ENCODE assay signal across 9 cellular contexts in the genomic region with DNA sequence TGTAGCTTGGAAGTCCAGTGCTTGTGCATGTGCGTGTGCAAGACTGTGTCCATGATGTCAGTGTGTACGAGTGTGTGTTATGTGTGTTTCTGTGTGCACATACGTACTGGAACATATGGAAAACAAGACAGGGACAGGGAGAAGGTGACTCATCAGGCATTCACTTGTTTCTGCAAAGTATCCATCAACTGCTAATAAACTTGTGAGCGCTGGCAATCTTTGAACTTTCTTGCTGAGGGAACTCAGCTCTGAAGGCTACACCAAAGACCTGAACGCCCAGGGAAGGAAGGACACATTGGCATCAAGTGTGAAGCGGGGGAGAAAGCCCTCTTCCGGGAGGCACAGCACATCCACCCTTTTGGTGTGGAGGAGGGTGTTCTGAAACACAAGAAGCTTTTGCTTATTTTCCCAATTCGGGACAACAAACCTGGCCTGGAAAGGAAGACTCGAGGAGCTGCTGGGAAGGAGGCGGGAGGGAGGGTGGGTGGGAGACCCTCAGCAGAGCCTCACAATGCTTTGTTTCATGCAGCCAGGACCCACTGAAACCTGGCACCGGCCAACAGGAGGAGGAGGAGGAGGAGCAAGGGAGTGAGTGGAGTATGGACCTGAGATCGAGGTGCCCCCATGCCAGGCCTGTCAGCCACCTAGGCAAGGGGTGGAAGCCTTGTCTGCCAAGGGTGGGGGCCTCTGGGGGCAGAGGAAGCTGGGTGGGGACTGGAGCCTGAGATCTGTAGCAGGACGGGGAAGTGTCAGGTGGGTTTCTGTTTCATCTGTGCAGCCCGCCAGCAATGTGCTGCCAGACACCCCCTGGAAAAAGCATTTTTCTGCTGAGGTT. TPM values are rescaled to one million over a fixed set of nuclear protein-coding genes. Genes with fewer than 3 reads are reported as not detected.
A peak's percentile ranks its signal among the peaks of the same experiment; 100 is the strongest.
DNase-seq lines count a peak whose midpoint lies in the region; ATAC-seq, FAIRE-seq and TF ChIP-seq lines count a peak whose summit lies in the region.
"Had no signal": no experiment of that assay in that cellular context is flagged by ENCODE, and none has a peak within 500 bp of the region (broad histone marks: within the 10 kb centered on the region; RNA-seq: fewer than 3 reads in every experiment).

No MANE protein-coding gene starts in this region.

- H3K27ac Mint-ChIP-seq in endodermal cell: peak overlapping the region; percentile 86

- no peaks in the 10 kb centered on the region for H3K9me2 ChIP-seq in PC-3 (replicated peaks; ENCODE audit: low read length)

- FAIRE-seq in GM12891 (lab: Jason Lieb, UNC): peak; percentile 64
- no peak for FAIRE-seq in HTR-8/SVneo (lab: Jason Lieb, UNC)

- BruUV-seq in PC-3 (replicated peaks; lab: Mats Ljungman, UMichigan): no TSS peak

- POLR2A ChIA-PET in PC-3 (lab: Charles Lee; ENCODE audit: unreplicated experiment): no interaction called here

- no peaks in the 10 kb centered on the region for H4K20me1 ChIP-seq in PC-3 (ENCODE audit: low read length)

- H3K27ac ChIP-seq in PC-3 (ENCODE audit: low read length) (no peak overlapping the region), endodermal cell (ENCODE audit: low read depth, low read length) (no peak overlapping the region)

- H2AFZ ChIP-seq in PC-3 (ENCODE audit: low read length): no peak overlapping the region

- H3K4me3 ChIP-seq in PC-3 (ENCODE audit: low read length): no peak overlapping the region
- no peak overlapping the region for H3K4me3 ChIP-seq in endodermal cell (ENCODE audit: low read length)
- H3K4me3 ChIP-seq: lung had no signal

- CTCF ChIA-PET in PC-3 (lab: Charles Lee): no interaction called here

- H3K79me2 ChIP-seq in PC-3 (ENCODE audit: low read length): no peaks in the 10 kb centered on the region

- no peak overlapping the region for H3K4me3 Mint-ChIP-seq in endodermal cell

- no peaks in the 10 kb centered on the region for H3K9me3 Mint-ChIP-seq in endodermal cell

- H3K27me3 Mint-ChIP-seq in endodermal cell (ENCODE audit: insufficient read depth): no peaks in the 10 kb centered on the region

- 93 to 94% methylated on average over 6 to 14 of the region's 14 CpGs for WGBS in endodermal cell (ENCODE audit: insufficient coverage in 1 of 2, insufficient read length in 1 of 2), 2 experiments

- TF ChIP-seq CTCF in PC-3 (conservative IDR thresholded peaks at IDR 0.05; ENCODE audit: low read depth, low read length) (no peak), endodermal cell (conservative IDR thresholded peaks at IDR 0.05) (no peak)

- H3K4me1 Mint-ChIP-seq in endodermal cell: peaks cover 55% of the 10 kb centered on the region

- H3K27me3 ChIP-seq in PC-3 (ENCODE audit: low read length): no peaks in the 10 kb centered on the region
- H3K27me3 ChIP-seq in endodermal cell (ENCODE audit: control insufficient read depth, insufficient read depth, low read length, poor library complexity, severe bottlenecking): no peaks in the 10 kb centered on the region

- H3K9ac ChIP-seq in PC-3 (ENCODE audit: low read length): no peak overlapping the region
- H3K9ac ChIP-seq in endodermal cell (ENCODE audit: extremely low read depth, low read length, poor library complexity, severe bottlenecking): no peak overlapping the region

- H3K4me1 ChIP-seq in PC-3 (ENCODE audit: insufficient read depth, low read length) (peaks cover 14% of the 10 kb centered on the region), endodermal cell (ENCODE audit: control insufficient read depth, insufficient read depth, low read length) (peaks cover 21% of the 10 kb centered on the region)

- H3K36me3 Mint-ChIP-seq in endodermal cell (ENCODE audit: low read depth): peaks cover 64% of the 10 kb centered on the region

- no peak for TF ChIP-seq POLR2A in GM12891 (IDR thresholded peaks at IDR 0.05; ENCODE audit: low read depth, low read length)

- ATAC-seq in PC-3: peak; percentile 55

- H3K36me3 ChIP-seq in PC-3 (ENCODE audit: low read depth, low read length): no peaks in the 10 kb centered on the region
- peaks cover 82% of the 10 kb centered on the region for H3K36me3 ChIP-seq in endodermal cell (ENCODE audit: control insufficient read depth, insufficient read depth, low read length)

- H3F3A ChIP-seq in PC-3 (ENCODE audit: low read length, unreplicated experiment): no peaks in the 10 kb centered on the region

- H3K4me2 ChIP-seq in PC-3 (ENCODE audit: low read length): no peak overlapping the region

- DNase-seq in GM12891 (ENCODE audit: insufficient read length, low spot score) (peak; percentile 64), PC-3 (peak; percentile 16), endodermal cell (peak; percentile 48), retina (peak; percentile 10), foreskin melanocyte (no peak), HTR-8/SVneo (ENCODE audit: insufficient read length, low spot score) (no peak), D341Med (ENCODE audit: low spot score) (no peak), SHP77 treated with DMSO at 0.1 percent for 48 hours (lab: John Stamatoyannopoulos, UW) (no peak)

- H3K9me3 ChIP-seq in PC-3 (ENCODE audit: low read length) (no peaks in the 10 kb centered on the region), endodermal cell (ENCODE audit: control insufficient read depth, low read length) (no peaks in the 10 kb centered on the region)

- intact Hi-C loops in PC-3 (cut with micrococcal nuclease): no loop called here

TF ChIP-seq in GM12891, 5 proteins besides CTCF, POLR2A, EP300 and RAD21:
- no peak for TF ChIP-seq TAF1 (IDR thresholded peaks at IDR 0.05; ENCODE audit: low read depth, low read length)
- no peak for TF ChIP-seq POLR2AphosphoS5 (IDR thresholded peaks at IDR 0.05; ENCODE audit: low read depth, low read length)
- TF ChIP-seq PAX5 (IDR thresholded peaks at IDR 0.05; ENCODE audit: insufficient read depth, low read length, severe bottlenecking): no peak
- TF ChIP-seq POU2F2 (IDR thresholded peaks at IDR 0.05; ENCODE audit: low read depth, low read length): no peak
- TF ChIP-seq SPI1 (IDR thresholded peaks at IDR 0.05; ENCODE audit: low read depth, low read length): no peak
TF ChIP-seq in GM12891: peak in this region for 0.

RNA-seq across cellular contexts. Expression of gene SMAD7, which starts 26.8 kb away (rescaled TPM):
- polyA plus RNA-seq in GM12891 (2012; ENCODE audit: low read depth, missing spikeins): 4.7 TPM
- total RNA-seq in PC-3 (2014; rRNA removed) (7.9 and 9.4 TPM in 2 replicates), endodermal cell (10 to 100 TPM; 52.4 to 67.4 TPM)
- 16.5 TPM for polyA plus RNA-seq in endodermal cell (2013, experiment 1 of 2)
- 16.2 TPM for polyA plus RNA-seq in endodermal cell (2013, experiment 2 of 2)

Comparison
In these comparisons a context has a peak if more than half of its experiments do, and no peak if none do; other contexts are left out.
1. DNase-seq: peak in GM12891 (single experiment), PC-3 (single experiment), endodermal cell (single experiment) and retina (single experiment); none in foreskin melanocyte (single experiment), HTR-8/SVneo (single experiment), D341Med (single experiment) and SHP77 treated with DMSO at 0.1 percent for 48 hours (single experiment).